In genomic region chr3:188656196-188656982, GRCh38 we compare ENCODE assay signal across 12 cellular contexts.
DNase-seq lines count a peak whose midpoint lies in the region; ATAC-seq and TF ChIP-seq lines count a peak whose summit lies in the region.
"Had no signal": no experiment of that assay in that cellular context is flagged by ENCODE, and none has a peak within 500 bp of the region (broad histone marks: within the 10 kb centered on the region; RNA-seq: fewer than 3 reads in every experiment).

No MANE protein-coding gene starts in this region.

- no peak overlapping the region for H3K4me3 Mint-ChIP-seq in activated T-cell treated with anti-CD3 and anti-CD28 coated beads, Interleukin-2, amount 50 U/mL, for 72 hours
- no peak overlapping the region for H3K4me3 Mint-ChIP-seq in CD4-positive, alpha-beta memory T cell

- CTCF ChIA-PET in CD4-positive, alpha-beta memory T cell (lab: Charles Lee; ENCODE audit: partially characterized antibody): interaction anchor here (1.1 kb wide), 1 partner anchor 916 kb away, joined by 4 read pairs; no protein-coding TSS in a partner anchor

- no peak for DNase-seq in activated T-cell treated with anti-CD3 and anti-CD28 coated beads, Interleukin-2, amount 50 U/mL, for 72 hours
- DNase-seq in activated T-cell treated with anti-CD3 and anti-CD28 coated beads for 4 hours (no peak), amniotic epithelial cell (ENCODE audit: low read depth) (peak; percentile 67), hepatic stellate cell (ENCODE audit: low spot score) (peak; percentile 19), thoracic aorta (ENCODE audit: low spot score) (no peak), substantia nigra (lab: John Stamatoyannopoulos, UW) (no peak), KBM-7 (no peak)
- DNase-seq in CD4-positive, alpha-beta memory T cell: no peak
- DNase-seq: activated gamma-delta T cell treated with Interleukin-2 at 50 U/mL for 16 hours; NCI-H1092 treated with DMSO at 0.1 percent for 48 hours; stimulated activated CD4-positive, alpha-beta T cell treated with anti-CD3 and anti-CD28 coated beads, Interleukin-4, amount 100 ng/mL, for 1 hour had no signal

- no peak overlapping the region for H3K4me3 ChIP-seq in thoracic aorta
- no peak overlapping the region for H3K4me3 ChIP-seq in CD4-positive, alpha-beta memory T cell (ENCODE audit: low read length in 2 of 2)
- H3K4me3 ChIP-seq: tibial nerve had no signal

- H3K4me1 Mint-ChIP-seq in activated T-cell treated with anti-CD3 and anti-CD28 coated beads, Interleukin-2, amount 50 U/mL, for 72 hours (ENCODE audit: low read depth): no peaks in the 10 kb centered on the region
- peaks cover 0 to 9% (median 6%) of the 10 kb centered on the region in 4 donors for H3K4me1 Mint-ChIP-seq in CD4-positive, alpha-beta memory T cell

- H3K36me3 ChIP-seq in thoracic aorta: no peaks in the 10 kb centered on the region
- no peaks in the 10 kb centered on the region for H3K36me3 ChIP-seq in CD4-positive, alpha-beta memory T cell (ENCODE audit: insufficient read depth, low read length)
- H3K36me3 ChIP-seq: tibial nerve had no signal

- H3K27me3 Mint-ChIP-seq in activated T-cell treated with anti-CD3 and anti-CD28 coated beads, Interleukin-2, amount 50 U/mL, for 72 hours (ENCODE audit: low read depth): no peaks in the 10 kb centered on the region
- no peaks in the 10 kb centered on the region for H3K27me3 Mint-ChIP-seq in CD4-positive, alpha-beta memory T cell

- TF ChIP-seq CTCF in thoracic aorta (IDR thresholded peaks at IDR 0.05): no peak

- no peaks in the 10 kb centered on the region for H3K27me3 ChIP-seq in thoracic aorta (replicated peaks; ENCODE audit: insufficient read depth)
- no peaks in the 10 kb centered on the region for H3K27me3 ChIP-seq in CD4-positive, alpha-beta memory T cell (ENCODE audit: insufficient read depth, low read length)
- H3K27me3 ChIP-seq: tibial nerve had no signal

- peaks cover 19 to 43% of the 10 kb centered on the region in 2 donors for H3K4me1 ChIP-seq in thoracic aorta (ENCODE audit: control insufficient read depth in 1 of 2, low read depth in 2 of 2)
- no peaks in the 10 kb centered on the region for H3K4me1 ChIP-seq in CD4-positive, alpha-beta memory T cell (ENCODE audit: insufficient read depth, low read length)

- peak; percentile 31 to 49 for ATAC-seq in activated T-cell treated with anti-CD3 and anti-CD28 coated beads, Interleukin-2, amount 50 U/mL, for 72 hours (replicated peaks in 1 of 2)
- ATAC-seq in thoracic aorta (ENCODE audit: insufficient number of reproducible peaks, low FRiP score, low read depth): peak; percentile 65

- in situ Hi-C loops in KBM-7 (cut with MboI; ENCODE audit: low pct_unique_long_range_greater_than_20kb, low sequenced_read_pairs): no loop called here

- no peaks in the 10 kb centered on the region for H3K9me3 ChIP-seq in thoracic aorta
- no peaks in the 10 kb centered on the region for H3K9me3 ChIP-seq in CD4-positive, alpha-beta memory T cell (ENCODE audit: control insufficient read depth in 1 of 2, low read length in 2 of 2)
- H3K9me3 ChIP-seq: tibial nerve had no signal

- intact Hi-C loops in CD4-positive, alpha-beta memory T cell (cut with micrococcal nuclease): no loop called here

- H3K27ac ChIP-seq in thoracic aorta (peak overlapping the region in 1 of 2 donors; percentile 24), substantia nigra (ENCODE audit: low read depth, low read length, poor library complexity, severe bottlenecking) (no peak overlapping the region)
- H3K27ac ChIP-seq in CD4-positive, alpha-beta memory T cell (ENCODE audit: low read depth, low read length): no peak overlapping the region
- H3K27ac ChIP-seq: tibial nerve had no signal

- no peaks in the 10 kb centered on the region for H3K9me3 Mint-ChIP-seq in activated T-cell treated with anti-CD3 and anti-CD28 coated beads, Interleukin-2, amount 50 U/mL, for 72 hours
- no peaks in the 10 kb centered on the region for H3K9me3 Mint-ChIP-seq in CD4-positive, alpha-beta memory T cell

- POLR2A ChIA-PET in CD4-positive, alpha-beta memory T cell (lab: Charles Lee; ENCODE audit: partially characterized antibody): no interaction called here

- no peak overlapping the region for H3K27ac Mint-ChIP-seq in activated T-cell treated with anti-CD3 and anti-CD28 coated beads, Interleukin-2, amount 50 U/mL, for 72 hours
- H3K27ac Mint-ChIP-seq in CD4-positive, alpha-beta memory T cell: no peak overlapping the region

- no peaks in the 10 kb centered on the region for H3K36me3 Mint-ChIP-seq in activated T-cell treated with anti-CD3 and anti-CD28 coated beads, Interleukin-2, amount 50 U/mL, for 72 hours (ENCODE audit: insufficient read depth in 2 of 2)
- peaks cover 0 to 7% of the 10 kb centered on the region in 2 donors for H3K36me3 Mint-ChIP-seq in CD4-positive, alpha-beta memory T cell

Comparison
In these comparisons a context has a peak if more than half of its experiments do, and no peak if none do; other contexts are left out.
1. DNase-seq: peak in amniotic epithelial cell (single experiment) and hepatic stellate cell (single experiment); none in activated T-cell treated with anti-CD3 and anti-CD28 coated beads, Interleukin-2, amount 50 U/mL, for 72 hours (0 of 2), activated T-cell treated with anti-CD3 and anti-CD28 coated beads for 4 hours (single experiment), thoracic aorta (single experiment), substantia nigra (0 of 49), KBM-7 (single experiment) and CD4-positive, alpha-beta memory T cell (0 of 5).